Comparison of ENCODE assay signal across 20 cellular contexts in the genomic region with DNA sequence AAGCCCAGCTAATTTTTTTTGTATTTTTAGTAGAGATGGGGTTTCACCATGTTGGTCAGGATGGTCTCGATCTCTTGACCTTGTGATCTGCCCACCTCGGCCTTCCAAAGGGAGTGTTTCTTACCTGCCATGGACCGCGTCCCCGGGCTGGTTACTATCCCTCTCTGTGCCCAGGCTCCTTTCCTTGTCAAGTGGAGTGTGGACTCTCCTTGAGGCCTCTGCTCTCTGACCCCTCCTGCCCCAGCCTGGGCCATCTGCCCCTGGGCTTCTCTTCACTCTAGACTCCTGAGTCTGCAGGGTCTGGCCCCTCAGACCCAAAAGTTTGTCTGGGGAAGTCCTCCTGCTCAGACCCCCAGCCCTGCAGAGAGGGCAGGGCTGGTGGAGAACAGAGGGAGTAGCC. TPM values are rescaled to one million over a fixed set of nuclear protein-coding genes. Genes with fewer than 3 reads are reported as not detected.
DNase-seq lines count a peak whose midpoint lies in the region; ATAC-seq and TF ChIP-seq lines count a peak whose summit lies in the region.
"Had no signal": no experiment of that assay in that cellular context is flagged by ENCODE, and none has a peak within 500 bp of the region (broad histone marks: within the 10 kb centered on the region; RNA-seq: fewer than 3 reads in every experiment).

No MANE protein-coding gene starts in this region.

- intact Hi-C loops in upper lobe of right lung (cut with DNase I), result no loop called here

- peak overlapping the region; percentile 28 for H3K27ac Mint-ChIP-seq in osteocyte (ENCODE audit: unreplicated experiment)
- no peak overlapping the region for H3K27ac Mint-ChIP-seq in activated T-cell treated with anti-CD3 and anti-CD28 coated beads, Interleukin-2, amount 50 U/mL, for 72 hours
- H3K27ac Mint-ChIP-seq: HFFc6 had no signal

- no peak overlapping the region for H3K4me3 ChIP-seq in upper lobe of right lung
- H3K4me3 ChIP-seq: BLaER1 treated with 17β-estradiol and CSF1 and Interleukin-3, amounts not matched to agents 10 nM and 100 nM; GM12878 had no signal

- no peaks in the 10 kb centered on the region for H3K36me3 Mint-ChIP-seq in osteocyte (ENCODE audit: unreplicated experiment)
- H3K36me3 Mint-ChIP-seq in activated T-cell treated with anti-CD3 and anti-CD28 coated beads, Interleukin-2, amount 50 U/mL, for 72 hours (ENCODE audit: insufficient read depth in 2 of 2), result no peaks in the 10 kb centered on the region

- TF ChIP-seq CTCF in osteocyte (IDR thresholded peaks at IDR 0.05), result no peak
- no peak for TF ChIP-seq CTCF in upper lobe of right lung (IDR thresholded peaks at IDR 0.05)

- no peaks in the 10 kb centered on the region for H3K4me1 ChIP-seq in upper lobe of right lung

- H3K27me3 Mint-ChIP-seq in osteocyte (ENCODE audit: unreplicated experiment), result peaks cover 5% of the 10 kb centered on the region
- peaks cover 18% of the 10 kb centered on the region for H3K27me3 Mint-ChIP-seq in activated T-cell treated with anti-CD3 and anti-CD28 coated beads, Interleukin-2, amount 50 U/mL, for 72 hours (ENCODE audit: low read depth)

- no peak overlapping the region for H3K27ac ChIP-seq in upper lobe of right lung
- H3K27ac ChIP-seq: BLaER1 treated with 17β-estradiol and CSF1 and Interleukin-3, amounts not matched to agents 10 nM and 100 nM; RWPE1 had no signal

- peaks cover 22% of the 10 kb centered on the region for H3K4me1 Mint-ChIP-seq in osteocyte (ENCODE audit: unreplicated experiment)
- peaks cover 24% of the 10 kb centered on the region for H3K4me1 Mint-ChIP-seq in activated T-cell treated with anti-CD3 and anti-CD28 coated beads, Interleukin-2, amount 50 U/mL, for 72 hours (ENCODE audit: low read depth)

- peak; percentile 32 for DNase-seq in activated CD8-positive, alpha-beta memory T cell treated with anti-CD3 and anti-CD28 coated beads, Interleukin-2, amount 50 U/mL, for 48 hours
- DNase-seq in activated CD8-positive, alpha-beta memory T cell treated with anti-CD3 and anti-CD28 coated beads, Interleukin-2, amount 50 U/mL, for 4 hours, result no peak
- peak; percentile 24 for DNase-seq in ecto neural progenitor cell (ENCODE audit: low spot score)
- no peak for DNase-seq in osteocyte (ENCODE audit: extremely low spot score, unreplicated experiment)
- DNase-seq in upper lobe of right lung, result peak; percentile 39
- DNase-seq in activated naive CD4-positive, alpha-beta T cell treated with Interleukin-2 at 50 U/mL for 16 hours, result no peak
- DNase-seq in activated T-cell treated with anti-CD3 and anti-CD28 coated beads, Interleukin-2, amount 50 U/mL, for 72 hours, result no peak
- DNase-seq in NCI-H187 (lab: John Stamatoyannopoulos, UW), result no peak
- DNase-seq: DND-41, HFFc6, KG1, NCI-H1436, NCI-H2029 treated with DMSO at 0.1 percent for 48 hours, NCI-H510A, NCI-H774, PC-3 had no signal

- no peak for ATAC-seq in upper lobe of right lung
- ATAC-seq in activated T-cell treated with anti-CD3 and anti-CD28 coated beads, Interleukin-2, amount 50 U/mL, for 72 hours (replicated peaks in 1 of 2), result no peak
- ATAC-seq: GM12878, PC-3 had no signal

- H3K36me3 ChIP-seq in upper lobe of right lung, result no peaks in the 10 kb centered on the region
- H3K36me3 ChIP-seq: BLaER1 treated with 17β-estradiol and CSF1 and Interleukin-3, amounts not matched to agents 10 nM and 100 nM had no signal

- no peaks in the 10 kb centered on the region for H3K27me3 ChIP-seq in upper lobe of right lung
- H3K27me3 ChIP-seq: BLaER1 treated with 17β-estradiol and CSF1 and Interleukin-3, amounts not matched to agents 10 nM and 100 nM had no signal

- no peaks in the 10 kb centered on the region for H3K9me3 ChIP-seq in upper lobe of right lung
- H3K9me3 ChIP-seq: BLaER1 treated with 17β-estradiol and CSF1 and Interleukin-3, amounts not matched to agents 10 nM and 100 nM had no signal

- H3K9me3 Mint-ChIP-seq in osteocyte (ENCODE audit: unreplicated experiment), result no peaks in the 10 kb centered on the region
- H3K9me3 Mint-ChIP-seq in activated T-cell treated with anti-CD3 and anti-CD28 coated beads, Interleukin-2, amount 50 U/mL, for 72 hours, result no peaks in the 10 kb centered on the region
- H3K9me3 Mint-ChIP-seq: HFFc6 had no signal

- H3K4me3 Mint-ChIP-seq in osteocyte (ENCODE audit: unreplicated experiment), result no peak overlapping the region
- H3K4me3 Mint-ChIP-seq in activated T-cell treated with anti-CD3 and anti-CD28 coated beads, Interleukin-2, amount 50 U/mL, for 72 hours, result no peak overlapping the region
- H3K4me3 Mint-ChIP-seq: HFFc6 had no signal

RNA-seq across cellular contexts. Expression of a gene that starts 20.7 kb away (rescaled TPM):
- 1.0 and 2.5 TPM in 2 replicates for total RNA-seq in osteocyte
- 0.64 TPM for total RNA-seq in upper lobe of right lung
- 1 to 10 TPM; 2.5 to 3.5 TPM for total RNA-seq in activated T-cell treated with anti-CD3 and anti-CD28 coated beads, Interleukin-2, amount 50 U/mL, for 72 hours
- total RNA-seq: A172 had no signal

RNA-seq across cellular contexts. Expression of a gene that starts 35.2 kb away (rescaled TPM):
- total RNA-seq in osteocyte, result not detected in 2 replicates
- not detected for total RNA-seq in upper lobe of right lung
- not detected for total RNA-seq in activated T-cell treated with anti-CD3 and anti-CD28 coated beads, Interleukin-2, amount 50 U/mL, for 72 hours

RNA-seq across cellular contexts. Expression of a gene that starts 55.5 kb away (rescaled TPM):
- total RNA-seq in osteocyte (not detected in 2 replicates), upper lobe of right lung (not detected)
- not detected for total RNA-seq in activated T-cell treated with anti-CD3 and anti-CD28 coated beads, Interleukin-2, amount 50 U/mL, for 72 hours
- total RNA-seq: A172, HFFc6, PC-3 had no signal

Comparison
In these comparisons a context has a peak if more than half of its experiments do, and no peak if none do; other contexts are left out.
1. DNase-seq: peak in activated CD8-positive, alpha-beta memory T cell treated with anti-CD3 and anti-CD28 coated beads, Interleukin-2, amount 50 U/mL, for 48 hours (single experiment), ecto neural progenitor cell (single experiment) and upper lobe of right lung (single experiment); none in activated CD8-positive, alpha-beta memory T cell treated with anti-CD3 and anti-CD28 coated beads, Interleukin-2, amount 50 U/mL, for 4 hours (single experiment), osteocyte (single experiment), activated naive CD4-positive, alpha-beta T cell treated with Interleukin-2 at 50 U/mL for 16 hours (single experiment), activated T-cell treated with anti-CD3 and anti-CD28 coated beads, Interleukin-2, amount 50 U/mL, for 72 hours (0 of 2) and NCI-H187 (0 of 2).